In the genomic region with DNA sequence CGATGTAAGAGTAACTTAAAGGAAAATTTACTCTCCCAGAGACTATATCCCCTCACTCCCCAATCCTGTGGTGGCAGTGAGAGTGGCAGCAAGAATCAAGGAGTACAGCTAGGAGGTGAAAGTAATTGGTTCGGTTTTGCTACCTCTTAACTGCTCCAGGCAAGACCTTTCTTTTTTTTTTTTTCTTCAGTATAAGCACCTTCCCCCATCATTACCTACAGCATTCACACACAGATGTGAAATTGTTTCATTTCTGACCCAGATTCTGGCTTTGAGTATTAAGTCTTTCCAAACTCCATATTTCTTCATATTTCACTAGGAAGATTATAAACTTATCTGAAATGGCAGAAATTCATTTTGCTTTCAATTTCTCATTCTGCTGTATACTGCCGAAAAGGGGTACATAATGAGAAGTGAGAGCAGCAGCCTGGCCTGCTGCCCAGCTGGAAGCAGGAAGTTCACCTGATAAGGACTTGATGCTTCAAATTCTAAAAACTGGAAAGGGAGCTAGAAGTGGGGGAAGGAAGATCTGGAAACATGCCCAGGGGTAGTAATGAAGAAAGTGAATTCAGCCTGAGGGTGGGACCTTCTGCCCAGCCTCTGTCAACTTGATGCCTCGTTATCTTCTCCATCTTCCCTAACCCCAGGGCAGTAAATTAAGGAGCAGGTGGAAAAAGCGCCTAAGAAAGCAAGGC, we compare ENCODE assay signal across 9 cellular contexts.
DNase-seq lines count a peak whose midpoint lies in the region; ATAC-seq and TF ChIP-seq lines count a peak whose summit lies in the region.
"Had no signal": no experiment of that assay in that cellular context is flagged by ENCODE, and none has a peak within 500 bp of the region (broad histone marks: within the 10 kb centered on the region; RNA-seq: fewer than 3 reads in every experiment).

No MANE protein-coding gene starts in this region.

- no peaks in the 10 kb centered on the region for H3K79me2 ChIP-seq in DOHH2 (ENCODE audit: control insufficient read depth, low read length)

- H3K27me3 Mint-ChIP-seq in activated CD8-positive, alpha-beta memory T cell treated with anti-CD3 and anti-CD28 coated beads, Interleukin-2, amount 10 ng/mL, durations not matched to agents 7 days and 5 days, result no peaks in the 10 kb centered on the region

- H3F3A ChIP-seq in DOHH2 (ENCODE audit: control insufficient read depth, insufficient read depth), result no peaks in the 10 kb centered on the region

- no peaks in the 10 kb centered on the region for H3K9me3 ChIP-seq in DOHH2 (ENCODE audit: control insufficient read depth, insufficient read depth, low read length)

- TF ChIP-seq CTCF in DOHH2 (IDR thresholded peaks at IDR 0.05; ENCODE audit: low read depth, low read length, poor library complexity, severe bottlenecking) (no peak), HL-60 (IDR thresholded peaks at IDR 0.05; ENCODE audit: insufficient read depth, low read length) (no peak), VCaP (conservative IDR thresholded peaks at IDR 0.05) (no peak)

- peaks cover 18% of the 10 kb centered on the region for H3K36me3 Mint-ChIP-seq in activated CD8-positive, alpha-beta memory T cell treated with anti-CD3 and anti-CD28 coated beads, Interleukin-2, amount 10 ng/mL, durations not matched to agents 7 days and 5 days

- H3K27me3 ChIP-seq in DOHH2 (ENCODE audit: control insufficient read depth, low read length) (no peaks in the 10 kb centered on the region), HL-60 (ENCODE audit: insufficient read depth, poor library complexity, severe bottlenecking) (no peaks in the 10 kb centered on the region)

- H3K4me3 Mint-ChIP-seq in activated CD8-positive, alpha-beta memory T cell treated with anti-CD3 and anti-CD28 coated beads, Interleukin-2, amount 10 ng/mL, durations not matched to agents 7 days and 5 days, result no peak overlapping the region

- H3K4me3 ChIP-seq in DOHH2 (ENCODE audit: low read length) (peak overlapping the region; percentile 37), HL-60 (replicated peaks; ENCODE audit: insufficient read depth, low read length) (peak overlapping the region; percentile 5; the same call in 1 of the 2 replicates)

- H3K9me3 Mint-ChIP-seq in activated CD8-positive, alpha-beta memory T cell treated with anti-CD3 and anti-CD28 coated beads, Interleukin-2, amount 10 ng/mL, durations not matched to agents 7 days and 5 days (ENCODE audit: low read depth), result no peaks in the 10 kb centered on the region

- peaks cover 40% of the 10 kb centered on the region for H3K36me3 ChIP-seq in DOHH2 (ENCODE audit: control insufficient read depth, low read length)

- H4K20me1 ChIP-seq in DOHH2 (ENCODE audit: control insufficient read depth, insufficient read depth, low read depth, low read length), result no peaks in the 10 kb centered on the region

- peak overlapping the region; percentile 47 for H3K27ac ChIP-seq in DOHH2 (ENCODE audit: low read depth, low read length)
- peak overlapping the region; percentile 50 for H3K27ac ChIP-seq in HL-60 (replicated peaks)
- peak overlapping the region; percentile 70 for H3K27ac ChIP-seq in VCaP

- peak overlapping the region; percentile 66 for H3K4me2 ChIP-seq in DOHH2 (ENCODE audit: low read length)

- no peaks in the 10 kb centered on the region for H3K9me2 ChIP-seq in DOHH2 (replicated peaks; ENCODE audit: control insufficient read depth, low read length)

- DNase-seq in HL-60 (ENCODE audit: low read depth in 1 of 2, low spot score in 1 of 2), result peak; percentile 26 to 53
- peak; percentile 56 for DNase-seq in medulla oblongata (ENCODE audit: extremely low spot score)
- no peak for DNase-seq in activated gamma-delta T cell treated with Interleukin-2 at 50 U/mL for 16 hours
- DNase-seq in GM19238 (ENCODE audit: insufficient read length, low spot score), result no peak
- DNase-seq in activated CD8-positive, alpha-beta memory T cell treated with anti-CD3 and anti-CD28 coated beads, Interleukin-2, amount 10 ng/mL, durations not matched to agents 7 days and 5 days, result no peak
- DNase-seq: NCI-H774 had no signal

- no peak for ATAC-seq in HG03095 (IDR thresholded peaks at IDR 0.05; ENCODE audit: unreplicated experiment)
- no peak for ATAC-seq in activated CD8-positive, alpha-beta memory T cell treated with anti-CD3 and anti-CD28 coated beads, Interleukin-2, amount 10 ng/mL, durations not matched to agents 7 days and 5 days

- CTCF ChIA-PET in activated CD8-positive, alpha-beta memory T cell treated with anti-CD3 and anti-CD28 coated beads, Interleukin-2, amount 10 ng/mL, durations not matched to agents 7 days and 5 days (lab: Charles Lee), result no interaction called here

- no peak overlapping the region for H3K27ac Mint-ChIP-seq in activated CD8-positive, alpha-beta memory T cell treated with anti-CD3 and anti-CD28 coated beads, Interleukin-2, amount 10 ng/mL, durations not matched to agents 7 days and 5 days

- peaks cover 21% of the 10 kb centered on the region for H3K4me1 ChIP-seq in DOHH2 (ENCODE audit: control insufficient read depth, low read length)

- no peaks in the 10 kb centered on the region for H3K4me1 Mint-ChIP-seq in activated CD8-positive, alpha-beta memory T cell treated with anti-CD3 and anti-CD28 coated beads, Interleukin-2, amount 10 ng/mL, durations not matched to agents 7 days and 5 days

Comparison
In these comparisons a context has a peak if more than half of its experiments do, and no peak if none do; other contexts are left out.
1. DNase-seq: peak in HL-60 (2 of 2) and medulla oblongata (single experiment); none in activated gamma-delta T cell treated with Interleukin-2 at 50 U/mL for 16 hours (single experiment), GM19238 (single experiment) and activated CD8-positive, alpha-beta memory T cell treated with anti-CD3 and anti-CD28 coated beads, Interleukin-2, amount 10 ng/mL, durations not matched to agents 7 days and 5 days (single experiment).
2. Peak in every context shown above with its lines, with median percentiles within 50 percentile points of each other: H3K27ac ChIP-seq.